In the genomic region with DNA sequence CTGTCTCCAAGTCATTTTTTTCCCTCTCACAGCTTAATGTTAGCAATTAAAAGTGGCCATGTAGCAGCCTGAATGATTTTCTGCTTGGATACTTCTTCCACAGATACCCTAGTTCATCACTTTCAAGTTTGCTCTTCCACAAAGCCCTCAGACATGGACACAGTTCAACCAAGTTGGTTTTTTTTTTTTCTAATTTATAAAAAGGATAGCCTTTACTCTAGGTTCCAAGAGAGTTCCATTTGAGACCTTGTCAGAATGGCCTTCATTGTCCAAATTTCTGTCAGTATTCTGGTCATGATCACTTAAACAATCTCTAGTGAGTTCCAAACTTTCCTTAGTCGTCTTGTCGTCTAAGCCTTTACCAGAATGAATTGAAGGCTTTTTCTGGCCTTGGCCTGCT, we compare ENCODE assay signal across 24 cellular contexts. TPM values are rescaled to one million over a fixed set of nuclear protein-coding genes. Genes with fewer than 3 reads are reported as not detected.
DNase-seq lines count a peak whose midpoint lies in the region; ATAC-seq, FAIRE-seq and TF ChIP-seq lines count a peak whose summit lies in the region.
"Had no signal": no experiment of that assay in that cellular context is flagged by ENCODE, and none has a peak within 500 bp of the region (broad histone marks: within the 10 kb centered on the region; RNA-seq: fewer than 3 reads in every experiment).

No MANE protein-coding gene starts in this region.

- H3K27ac Mint-ChIP-seq in central memory CD8-positive, alpha-beta T cell (ENCODE audit: low read depth), result peak overlapping the region; percentile 22
- H3K27ac Mint-ChIP-seq: CD14-positive monocyte; CD4-positive, alpha-beta T cell; GM23338; H9 had no signal

- H3K4me3 ChIP-seq in small intestine (ENCODE audit: low read depth in 1 of 2, low read length in 2 of 2), result no peak overlapping the region
- no peak overlapping the region for H3K4me3 ChIP-seq in mucosa of descending colon
- no peak overlapping the region for H3K4me3 ChIP-seq in PC-3 (ENCODE audit: low read length)
- H3K4me3 ChIP-seq: BLaER1 treated with 17β-estradiol and CSF1 and Interleukin-3, amounts not matched to agents 10 nM and 100 nM; GM23338 had no signal

- FAIRE-seq in small intestine (lab: Jason Lieb, UNC), result no peak
- FAIRE-seq: A204.1, D721Med, G401.6, GM12892, GM19239 had no signal

- no peak overlapping the region for H3K4me2 ChIP-seq in PC-3 (ENCODE audit: low read length)
- H3K4me2 ChIP-seq: BLaER1 treated with 17β-estradiol and CSF1 and Interleukin-3, amounts not matched to agents 10 nM and 100 nM; GM23338 had no signal

- CTCF ChIA-PET in PC-3 (lab: Charles Lee), result no interaction called here

- no TSS peak for BruUV-seq in PC-3 (replicated peaks; lab: Mats Ljungman, UMichigan)

- intact Hi-C loops in mucosa of descending colon (cut with DNase I, micrococcal nuclease), result no loop called here
- intact Hi-C loops in PC-3 (cut with micrococcal nuclease), result no loop called here

- 85 to 98% (median 93%) methylated on average over 2 of the region's 2 CpGs for WGBS in small intestine, 3 donors

- DNase-seq in Ammon's horn (ENCODE audit: low spot score), result peak; percentile 23
- no peak for DNase-seq in central memory CD8-positive, alpha-beta T cell (ENCODE audit: low spot score in 2 of 2)
- DNase-seq in medulla oblongata (ENCODE audit: extremely low spot score), result peak; percentile 66
- DNase-seq in putamen (ENCODE audit: low spot score), result peak; percentile 42
- DNase-seq in small intestine, result no peak
- DNase-seq in mucosa of descending colon, result no peak
- no peak for DNase-seq in hepatic stellate cell (ENCODE audit: low spot score)
- no peak for DNase-seq in PC-3
- DNase-seq: BE2C; CD4-positive, alpha-beta T cell; CD8-positive, alpha-beta memory T cell; DMS 273 treated with DMSO at 0.1 percent for 48 hours; DMS53; DMS79 treated with DMSO at 0.1 percent for 48 hours; H9 had no signal

- peaks cover 3 to 6% of the 10 kb centered on the region in 2 donors for H3K4me1 ChIP-seq in small intestine (ENCODE audit: control insufficient read depth in 2 of 2, insufficient read depth in 1 of 2, low read depth in 1 of 2, low read length in 1 of 2)
- H3K4me1 ChIP-seq in mucosa of descending colon (ENCODE audit: low read depth), result peaks cover 8% of the 10 kb centered on the region
- H3K4me1 ChIP-seq in PC-3 (ENCODE audit: insufficient read depth, low read length), result no peaks in the 10 kb centered on the region
- H3K4me1 ChIP-seq: BE2C; BLaER1 treated with 17β-estradiol and CSF1 and Interleukin-3, amounts not matched to agents 10 nM and 100 nM had no signal

- ATAC-seq in central memory CD8-positive, alpha-beta T cell (replicated peaks; ENCODE audit: extremely low read depth, poor library complexity, severe bottlenecking), result no peak
- no peak for ATAC-seq in mucosa of descending colon
- no peak for ATAC-seq in PC-3

- no peaks in the 10 kb centered on the region for H3K9me3 Mint-ChIP-seq in central memory CD8-positive, alpha-beta T cell
- H3K9me3 Mint-ChIP-seq: CD4-positive, alpha-beta T cell; CD8-positive, alpha-beta memory T cell; GM23338 had no signal

- H3K9me2 ChIP-seq in PC-3 (replicated peaks; ENCODE audit: low read length), result no peaks in the 10 kb centered on the region

- H3K36me3 Mint-ChIP-seq in central memory CD8-positive, alpha-beta T cell (ENCODE audit: insufficient read depth), result no peaks in the 10 kb centered on the region
- H3K36me3 Mint-ChIP-seq: CD8-positive, alpha-beta memory T cell had no signal

- no peak for TF ChIP-seq CTCF in mucosa of descending colon (IDR thresholded peaks at IDR 0.05)
- no peak for TF ChIP-seq CTCF in PC-3 (conservative IDR thresholded peaks at IDR 0.05; ENCODE audit: low read depth, low read length)

- no peaks in the 10 kb centered on the region for H4K20me1 ChIP-seq in PC-3 (ENCODE audit: low read length)
- H4K20me1 ChIP-seq: BLaER1 treated with 17β-estradiol and CSF1 and Interleukin-3, amounts not matched to agents 10 nM and 100 nM had no signal

- no peak overlapping the region for H3K27ac ChIP-seq in small intestine (ENCODE audit: low read depth in 1 of 2, low read length in 1 of 2)
- H3K27ac ChIP-seq in PC-3 (ENCODE audit: low read length), result no peak overlapping the region
- H3K27ac ChIP-seq: 22Rv1; BLaER1 treated with 17β-estradiol and CSF1 and Interleukin-3, amounts not matched to agents 10 nM and 100 nM had no signal

- H3K9me3 ChIP-seq in small intestine (ENCODE audit: control insufficient read depth, low read depth) (no peaks in the 10 kb centered on the region), mucosa of descending colon (no peaks in the 10 kb centered on the region), PC-3 (ENCODE audit: low read length) (no peaks in the 10 kb centered on the region)
- H3K9me3 ChIP-seq: BE2C had no signal

- H3K36me3 ChIP-seq in small intestine (ENCODE audit: control insufficient read depth in 2 of 2, insufficient read depth in 2 of 2, low read length in 2 of 2), result no peaks in the 10 kb centered on the region
- no peaks in the 10 kb centered on the region for H3K36me3 ChIP-seq in mucosa of descending colon (ENCODE audit: low read depth)
- H3K36me3 ChIP-seq in PC-3 (ENCODE audit: low read depth, low read length), result no peaks in the 10 kb centered on the region
- H3K36me3 ChIP-seq: BE2C; BLaER1 treated with 17β-estradiol and CSF1 and Interleukin-3, amounts not matched to agents 10 nM and 100 nM had no signal

- POLR2A ChIA-PET in PC-3 (lab: Charles Lee; ENCODE audit: unreplicated experiment), result no interaction called here

- H3K27me3 ChIP-seq in small intestine (ENCODE audit: control insufficient read depth in 2 of 2, insufficient read depth in 2 of 2, low read length in 2 of 2) (no peaks in the 10 kb centered on the region), PC-3 (ENCODE audit: low read length) (no peaks in the 10 kb centered on the region)
- H3K27me3 ChIP-seq: BE2C; BLaER1 treated with 17β-estradiol and CSF1 and Interleukin-3, amounts not matched to agents 10 nM and 100 nM had no signal

- H3F3A ChIP-seq in PC-3 (ENCODE audit: low read length, unreplicated experiment), result no peaks in the 10 kb centered on the region

- no peaks in the 10 kb centered on the region for H3K4me1 Mint-ChIP-seq in central memory CD8-positive, alpha-beta T cell
- H3K4me1 Mint-ChIP-seq: GM23338 had no signal

- no peak overlapping the region for H3K4me3 Mint-ChIP-seq in central memory CD8-positive, alpha-beta T cell
- H3K4me3 Mint-ChIP-seq: CD14-positive monocyte; CD4-positive, alpha-beta T cell; CD8-positive, alpha-beta memory T cell; GM23338; H9 had no signal

- H3K79me2 ChIP-seq in PC-3 (ENCODE audit: low read length), result no peaks in the 10 kb centered on the region

- no peak overlapping the region for H3K9ac ChIP-seq in PC-3 (ENCODE audit: low read length)
- H3K9ac ChIP-seq: BLaER1 treated with 17β-estradiol and CSF1 and Interleukin-3, amounts not matched to agents 10 nM and 100 nM had no signal

- H3K27me3 Mint-ChIP-seq in central memory CD8-positive, alpha-beta T cell, result no peaks in the 10 kb centered on the region
- H3K27me3 Mint-ChIP-seq: CD4-positive, alpha-beta T cell had no signal

- no peak overlapping the region for H2AFZ ChIP-seq in PC-3 (ENCODE audit: low read length)
- H2AFZ ChIP-seq: GM23338 had no signal

RNA-seq across cellular contexts. Expression of gene RSPH3, which starts 40.0 kb away (rescaled TPM):
- polyA plus RNA-seq in small intestine, result 1 to 10 TPM; 5.1 to 7.2 (median 5.1) TPM
- total RNA-seq in mucosa of descending colon (10 to 100 TPM; 17.3 to 23.1 (median 18.6) TPM), PC-3 (2014; rRNA removed) (2.9 and 3.1 TPM in 2 replicates)

Comparison
In these comparisons a context has a peak if more than half of its experiments do, and no peak if none do; other contexts are left out.
1. DNase-seq: peak in Ammon's horn (single experiment), medulla oblongata (single experiment) and putamen (single experiment); none in central memory CD8-positive, alpha-beta T cell (0 of 2), small intestine (single experiment), mucosa of descending colon (0 of 3), hepatic stellate cell (single experiment) and PC-3 (single experiment).